ENCODE assay signal across 8 cellular contexts in the genomic region with DNA sequence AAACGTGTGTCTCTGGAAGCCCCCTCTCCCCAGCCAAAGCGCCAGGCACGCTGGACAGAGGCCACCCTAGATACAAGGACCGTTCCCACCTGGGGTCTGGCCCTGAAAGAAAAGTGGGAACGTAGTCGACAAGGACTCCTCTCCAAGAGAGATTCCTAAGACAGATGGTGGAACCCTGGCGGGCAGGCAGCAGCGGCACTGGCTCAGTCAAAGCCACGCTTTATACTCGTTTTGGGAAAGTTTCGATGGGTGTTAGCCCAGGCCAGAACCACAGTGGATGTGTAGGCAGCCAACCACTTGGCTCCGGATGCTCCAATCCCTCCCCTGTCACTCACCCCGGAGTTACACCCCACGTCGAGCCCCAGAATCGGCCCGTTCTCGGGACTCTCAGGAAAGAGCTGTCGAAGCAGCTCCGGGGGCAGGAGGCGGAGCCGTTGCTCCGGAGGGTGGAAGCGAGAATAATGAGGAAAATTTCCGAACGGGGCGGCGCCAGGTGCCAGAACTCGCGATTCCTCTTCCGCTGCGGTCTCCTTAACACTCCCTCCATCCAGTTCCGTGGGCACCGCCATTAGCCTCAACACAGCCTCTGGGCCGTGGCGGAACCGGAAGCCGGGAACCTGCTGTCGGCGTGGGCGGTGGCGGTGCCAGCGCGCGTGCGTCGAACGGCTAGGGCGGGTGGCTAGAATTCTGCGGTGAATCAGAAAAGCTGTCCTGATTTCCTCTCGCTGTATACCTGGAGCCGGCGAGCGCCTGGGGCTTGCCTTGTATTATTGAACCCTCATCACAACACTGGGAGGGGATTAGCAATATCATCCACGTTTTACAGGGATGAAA.
DNase-seq lines count a peak whose midpoint lies in the region; ATAC-seq and FAIRE-seq lines count a peak whose summit lies in the region.

A gene with protein sequence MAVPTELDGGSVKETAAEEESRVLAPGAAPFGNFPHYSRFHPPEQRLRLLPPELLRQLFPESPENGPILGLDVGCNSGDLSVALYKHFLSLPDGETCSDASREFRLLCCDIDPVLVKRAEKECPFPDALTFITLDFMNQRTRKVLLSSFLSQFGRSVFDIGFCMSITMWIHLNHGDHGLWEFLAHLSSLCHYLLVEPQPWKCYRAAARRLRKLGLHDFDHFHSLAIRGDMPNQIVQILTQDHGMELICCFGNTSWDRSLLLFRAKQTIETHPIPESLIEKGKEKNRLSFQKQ (minus strand): TSS at position 588 of the 834 bp plus-strand sequence. CDS start 19 bp downstream, at position 569.

- H3K4me1 ChIP-seq in endocrine pancreas (ENCODE audit: control insufficient read depth, insufficient read depth, low read length) = no peaks in the 10 kb centered on the region

- ATAC-seq in GM21381 (IDR thresholded peaks at IDR 0.05; ENCODE audit: unreplicated experiment) = peak; percentile 91

- H3K9me3 ChIP-seq in endocrine pancreas (ENCODE audit: control insufficient read depth, low read length) = no peaks in the 10 kb centered on the region

- peak; percentile 51 for FAIRE-seq in HTR-8/SVneo (lab: Jason Lieb, UNC)

- H3K36me3 ChIP-seq in endocrine pancreas (ENCODE audit: control insufficient read depth, insufficient read depth, low read length) = no peaks in the 10 kb centered on the region

- peak within 1 kb of the TSS; percentile 62 for H3K4me3 ChIP-seq in endocrine pancreas (ENCODE audit: control insufficient read depth, insufficient read depth, low read length)

- peak within 1 kb of the TSS; percentile 94 for H3K9ac ChIP-seq in endocrine pancreas (ENCODE audit: control insufficient read depth, insufficient read depth, low read length)

- no peaks in the 10 kb centered on the region for H3K27me3 ChIP-seq in endocrine pancreas (ENCODE audit: control insufficient read depth, insufficient read depth, low read length)

- DNase-seq in COLO829 (ENCODE audit: low spot score) (peak; percentile 78), HTR-8/SVneo (ENCODE audit: insufficient read length, low spot score) (peak; percentile 92), NOMO-1 treated with DMSO at 0.1 percent for 48 hours (lab: John Stamatoyannopoulos, UW; ENCODE audit: unreplicated experiment) (peak; percentile 89), midbrain (lab: John Stamatoyannopoulos, UW) (peak; percentile 90)
- DNase-seq in activated CD8-positive, alpha-beta memory T cell treated with anti-CD3 and anti-CD28 coated beads, Interleukin-2, amount 50 U/mL, for 1 hour (ENCODE audit: extremely low read depth) = peak; percentile 78
- peak; percentile 92 to 93 for DNase-seq in stimulated activated CD8-positive, alpha-beta memory T cell treated with anti-CD3 and anti-CD28 coated beads, Interleukin-15, amount 100 ng/mL, for 48 hours (ENCODE audit: low read depth in 2 of 2)

Comparison
In these comparisons a context has a peak if more than half of its experiments do, and no peak if none do; other contexts are left out.
1. Peak in every context shown above with its lines: DNase-seq, ATAC-seq and H3K4me3 ChIP-seq.